ENCODE assay signal across 10 cellular contexts in the genomic region with DNA sequence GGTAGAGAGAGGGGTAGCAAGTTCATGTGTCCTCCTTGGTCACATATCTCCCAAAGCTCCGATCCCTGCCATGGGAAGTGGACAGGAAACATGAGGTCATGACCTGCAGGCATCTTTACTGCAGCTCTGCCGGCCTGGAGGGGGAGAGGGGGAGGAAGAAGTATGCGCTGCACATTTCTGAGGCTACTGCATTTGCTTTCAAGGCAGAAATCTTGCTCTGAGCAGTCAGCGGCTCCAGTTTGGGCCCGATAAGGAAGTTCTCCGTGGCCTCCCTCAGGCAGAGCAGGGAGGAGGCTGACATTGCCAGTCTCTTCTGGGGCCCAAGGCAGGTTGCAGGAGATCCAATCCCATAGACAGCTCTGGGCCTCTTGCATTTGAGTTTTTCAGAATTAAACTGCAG. TPM values are rescaled to one million over a fixed set of nuclear protein-coding genes. Genes with fewer than 3 reads are reported as not detected.
DNase-seq lines count a peak whose midpoint lies in the region; ATAC-seq, FAIRE-seq and TF ChIP-seq lines count a peak whose summit lies in the region.
"Had no signal": no experiment of that assay in that cellular context is flagged by ENCODE, and none has a peak within 500 bp of the region (broad histone marks: within the 10 kb centered on the region; RNA-seq: fewer than 3 reads in every experiment).

No MANE protein-coding gene starts in this region.

- peak overlapping the region; percentile 1 for H3K4me2 ChIP-seq in trophoblast cell (ENCODE audit: low read length)

- peaks cover 11% of the 10 kb centered on the region for H3K79me1 ChIP-seq in trophoblast cell (ENCODE audit: low read length)

- no CpG with 5 or more reads among the region's 6 CpGs for WGBS in trophoblast cell (ENCODE audit: extremely low coverage, insufficient coverage, insufficient read length)

- POLR2A ChIA-PET in HEK293 (lab: Yijun Ruan, JAX) = interaction anchor here (0.6 to 2.1 kb wide), 6 partner anchors 22 to 148 kb away, joined by 3 to 17 read pairs (median 4); a partner anchor contains a TSS

- no peaks in the 10 kb centered on the region for H3K9me3 ChIP-seq in HEK293 (ENCODE audit: control insufficient read depth, insufficient read depth, low read depth, low read length)
- no peaks in the 10 kb centered on the region for H3K9me3 ChIP-seq in effector memory CD4-positive, alpha-beta T cell (ENCODE audit: control insufficient read depth, low read length)
- peaks cover 3% of the 10 kb centered on the region for H3K9me3 ChIP-seq in trophoblast cell (ENCODE audit: insufficient read depth, low read depth, low read length)

- H3K79me2 ChIP-seq in trophoblast cell (ENCODE audit: control insufficient read depth, insufficient read depth, low read length, poor library complexity) = peaks cover 20% of the 10 kb centered on the region

- H2AFZ ChIP-seq in trophoblast cell (ENCODE audit: insufficient read depth, low read length, poor library complexity) = no peak overlapping the region

- no peak overlapping the region for H3K4me3 ChIP-seq in HEK293 (ENCODE audit: low read depth, low read length)
- H3K4me3 ChIP-seq in effector memory CD4-positive, alpha-beta T cell (ENCODE audit: insufficient read depth, low read depth, low read length, poor library complexity, severe bottlenecking) = peak overlapping the region; percentile 13
- no peak overlapping the region for H3K4me3 ChIP-seq in trophoblast cell (ENCODE audit: low read depth, low read length)

- CTCF ChIA-PET in HEK293 (lab: Yijun Ruan, JAX) = interaction anchor here (0.6 to 4.7 kb wide), 11 partner anchors 11 to 211 kb away, joined by 3 to 84 read pairs (median 36); a partner anchor contains a TSS

- H3K9ac ChIP-seq in trophoblast cell (ENCODE audit: low read length) = no peak overlapping the region

- no peak for ATAC-seq in omental fat pad (ENCODE audit: low FRiP score)

- no peak overlapping the region for H2BK12ac ChIP-seq in trophoblast cell (ENCODE audit: low read length)

- H3K23ac ChIP-seq in trophoblast cell (ENCODE audit: low read length) = no peak overlapping the region

- FAIRE-seq in GM19239 (lab: Jason Lieb, UNC) = no peak

- no peaks in the 10 kb centered on the region for H3K27me3 ChIP-seq in effector memory CD4-positive, alpha-beta T cell (replicated peaks; ENCODE audit: control insufficient read depth, insufficient read depth, low read length, poor library complexity, severe bottlenecking)
- no peaks in the 10 kb centered on the region for H3K27me3 ChIP-seq in trophoblast cell (ENCODE audit: insufficient read depth, low read length)

- TF ChIP-seq CTCF in HEK293 (tag by site-specific recombination; IDR thresholded peaks at IDR 0.05) = no peak
- no peak for TF ChIP-seq CTCF in omental fat pad (IDR thresholded peaks at IDR 0.05)

- DNase-seq in OCI-M1 (lab: John Stamatoyannopoulos, UW) = peak; percentile 79
- DNase-seq in effector memory CD4-positive, alpha-beta T cell = no peak
- DNase-seq in trophoblast cell = peak in 1 of 2 donors; percentile 29
- DNase-seq in GM19239 (ENCODE audit: insufficient read length, low spot score) = no peak
- DNase-seq in omental fat pad (ENCODE audit: low spot score) = no peak
- DNase-seq in DMS 273 (lab: John Stamatoyannopoulos, UW; ENCODE audit: unreplicated experiment) = no peak
- DNase-seq: caudate nucleus had no signal

- no peak overlapping the region for H3K4ac ChIP-seq in trophoblast cell (ENCODE audit: low read depth, low read length)

- H3K27ac ChIP-seq in HEK293 (ENCODE audit: extremely low read depth, low read depth, low read length) (no peak overlapping the region), trophoblast cell (ENCODE audit: low read depth, low read length) (peak overlapping the region; percentile 58)
- peak overlapping the region; percentile 51 for H3K27ac ChIP-seq in effector memory CD4-positive, alpha-beta T cell (ENCODE audit: insufficient read depth, low read length, poor library complexity, severe bottlenecking)

- no peak overlapping the region for H4K91ac ChIP-seq in trophoblast cell (ENCODE audit: low read depth, low read length)

- no peak overlapping the region for H3K18ac ChIP-seq in trophoblast cell (ENCODE audit: low read length)

- no peak overlapping the region for H2AK5ac ChIP-seq in trophoblast cell (ENCODE audit: low read length)

- H2BK120ac ChIP-seq in trophoblast cell (ENCODE audit: insufficient read depth, low read length, poor library complexity) = no peak overlapping the region

- H3K36me3 ChIP-seq in HEK293 (ENCODE audit: control insufficient read depth in 2 of 2, insufficient read depth in 1 of 2, low read length in 2 of 2) (no peaks in the 10 kb centered on the region), trophoblast cell (ENCODE audit: control insufficient read depth in 1 of 2, insufficient read depth in 2 of 2, low read length in 2 of 2) (no peaks in the 10 kb centered on the region)
- H3K36me3 ChIP-seq in effector memory CD4-positive, alpha-beta T cell (ENCODE audit: control insufficient read depth, insufficient read depth, low read length) = no peaks in the 10 kb centered on the region

- H4K8ac ChIP-seq in trophoblast cell (ENCODE audit: low read depth, low read length) = no peak overlapping the region

- H4K12ac ChIP-seq in trophoblast cell (ENCODE audit: low read depth, low read length) = no peak overlapping the region

- H2BK5ac ChIP-seq in trophoblast cell (ENCODE audit: low read depth, low read length, poor library complexity) = no peak overlapping the region

- H3K4me1 ChIP-seq in HEK293 (ENCODE audit: control insufficient read depth, insufficient read depth, low read length) (peaks cover 7% of the 10 kb centered on the region), trophoblast cell (ENCODE audit: control insufficient read depth in 1 of 2, insufficient read depth in 2 of 2, low read length in 2 of 2) (peaks cover 41 to 48% of the 10 kb centered on the region in 2 experiments)
- H3K4me1 ChIP-seq in effector memory CD4-positive, alpha-beta T cell (ENCODE audit: control insufficient read depth, insufficient read depth, low read length, poor library complexity, severe bottlenecking) = peaks cover 62% of the 10 kb centered on the region

- H3K14ac ChIP-seq in trophoblast cell (ENCODE audit: low read length) = no peak overlapping the region

TF ChIP-seq in HEK293, 187 proteins besides CTCF, POLR2A, EP300 and RAD21:
- TF ChIP-seq, protein P1, sequence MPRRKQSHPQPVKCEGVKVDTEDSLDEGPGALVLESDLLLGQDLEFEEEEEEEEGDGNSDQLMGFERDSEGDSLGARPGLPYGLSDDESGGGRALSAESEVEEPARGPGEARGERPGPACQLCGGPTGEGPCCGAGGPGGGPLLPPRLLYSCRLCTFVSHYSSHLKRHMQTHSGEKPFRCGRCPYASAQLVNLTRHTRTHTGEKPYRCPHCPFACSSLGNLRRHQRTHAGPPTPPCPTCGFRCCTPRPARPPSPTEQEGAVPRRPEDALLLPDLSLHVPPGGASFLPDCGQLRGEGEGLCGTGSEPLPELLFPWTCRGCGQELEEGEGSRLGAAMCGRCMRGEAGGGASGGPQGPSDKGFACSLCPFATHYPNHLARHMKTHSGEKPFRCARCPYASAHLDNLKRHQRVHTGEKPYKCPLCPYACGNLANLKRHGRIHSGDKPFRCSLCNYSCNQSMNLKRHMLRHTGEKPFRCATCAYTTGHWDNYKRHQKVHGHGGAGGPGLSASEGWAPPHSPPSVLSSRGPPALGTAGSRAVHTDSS (tag by site-specific recombination; IDR thresholded peaks at IDR 0.05) = no peak
- TF ChIP-seq ZBTB20 (tag by site-specific recombination; IDR thresholded peaks at IDR 0.05) (0 out of 2 replicates have a peak, but pooled peaks have one; percentile 4), ZNF132 (tag by site-specific recombination; IDR thresholded peaks at IDR 0.05; ENCODE audit: borderline replicate concordance) (no peak)
- TF ChIP-seq, protein P2, sequence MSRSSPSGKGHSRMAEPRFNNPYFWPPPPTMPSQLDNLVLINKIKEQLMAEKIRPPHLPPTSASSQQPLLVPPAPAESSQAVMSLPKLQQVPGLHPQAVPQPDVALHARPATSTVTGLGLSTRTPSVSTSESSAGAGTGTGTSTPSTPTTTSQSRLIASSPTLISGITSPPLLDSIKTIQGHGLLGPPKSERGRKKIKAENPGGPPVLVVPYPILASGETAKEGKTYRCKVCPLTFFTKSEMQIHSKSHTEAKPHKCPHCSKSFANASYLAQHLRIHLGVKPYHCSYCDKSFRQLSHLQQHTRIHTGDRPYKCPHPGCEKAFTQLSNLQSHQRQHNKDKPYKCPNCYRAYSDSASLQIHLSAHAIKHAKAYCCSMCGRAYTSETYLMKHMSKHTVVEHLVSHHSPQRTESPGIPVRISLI (tag by site-specific recombination; IDR thresholded peaks at IDR 0.05) = no peak
- TF ChIP-seq, protein P3, sequence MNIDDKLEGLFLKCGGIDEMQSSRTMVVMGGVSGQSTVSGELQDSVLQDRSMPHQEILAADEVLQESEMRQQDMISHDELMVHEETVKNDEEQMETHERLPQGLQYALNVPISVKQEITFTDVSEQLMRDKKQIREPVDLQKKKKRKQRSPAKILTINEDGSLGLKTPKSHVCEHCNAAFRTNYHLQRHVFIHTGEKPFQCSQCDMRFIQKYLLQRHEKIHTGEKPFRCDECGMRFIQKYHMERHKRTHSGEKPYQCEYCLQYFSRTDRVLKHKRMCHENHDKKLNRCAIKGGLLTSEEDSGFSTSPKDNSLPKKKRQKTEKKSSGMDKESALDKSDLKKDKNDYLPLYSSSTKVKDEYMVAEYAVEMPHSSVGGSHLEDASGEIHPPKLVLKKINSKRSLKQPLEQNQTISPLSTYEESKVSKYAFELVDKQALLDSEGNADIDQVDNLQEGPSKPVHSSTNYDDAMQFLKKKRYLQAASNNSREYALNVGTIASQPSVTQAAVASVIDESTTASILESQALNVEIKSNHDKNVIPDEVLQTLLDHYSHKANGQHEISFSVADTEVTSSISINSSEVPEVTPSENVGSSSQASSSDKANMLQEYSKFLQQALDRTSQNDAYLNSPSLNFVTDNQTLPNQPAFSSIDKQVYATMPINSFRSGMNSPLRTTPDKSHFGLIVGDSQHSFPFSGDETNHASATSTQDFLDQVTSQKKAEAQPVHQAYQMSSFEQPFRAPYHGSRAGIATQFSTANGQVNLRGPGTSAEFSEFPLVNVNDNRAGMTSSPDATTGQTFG (tag by site-specific recombination; IDR thresholded peaks at IDR 0.05; ENCODE audit: borderline replicate concordance) = no peak
TF ChIP-seq in HEK293: peak in this region for 1.

RNA-seq across cellular contexts. Expression of a gene that starts 1.5 kb away (rescaled TPM):
- 146 and 153 TPM in 2 replicates for polyA plus RNA-seq in trophoblast cell (2013)
- 10 to 100 TPM; 18.0 to 51.7 (median 21.8) TPM for total RNA-seq in omental fat pad

RNA-seq across cellular contexts. Expression of a gene that starts 9.9 kb away (rescaled TPM):
- 0.62 and 1.0 TPM in 2 replicates for polyA plus RNA-seq in trophoblast cell (2013)
- total RNA-seq in omental fat pad = 1 to 10 TPM in 2 of 4 donors, under 1 TPM in 2; 0.48 to 3.0 (median 1.4) TPM

RNA-seq across cellular contexts. Expression of a gene that starts 29.2 kb away (rescaled TPM):
- polyA plus RNA-seq in trophoblast cell (2013) = 19.2 and 20.1 TPM in 2 replicates
- 10 to 100 TPM; 15.1 to 35.9 (median 24.2) TPM for total RNA-seq in omental fat pad

RNA-seq across cellular contexts. Expression of a gene that starts 34.2 kb away (rescaled TPM):
- polyA plus RNA-seq in trophoblast cell (2013) = not detected in 2 replicates
- 1 to 10 TPM in 3 of 4 donors, not detected in 1; 1.1 to 2.5 (median 2.2) TPM for total RNA-seq in omental fat pad
- total RNA-seq: NCI-H460, renal cortical epithelial cell had no signal
